2 cellular contexts compared by ENCODE assay signal in genomic region chr12:122861586-122861970, GRCh38.
A peak's percentile ranks its signal among the peaks of the same experiment; 100 is the strongest.
TF ChIP-seq lines count a peak whose summit lies in the region.

No MANE protein-coding gene starts in this region.

TF ChIP-seq in K562, 482 proteins besides CTCF, POLR2A, EP300 and RAD21:
- TF ChIP-seq POLR2AphosphoS2 (IDR thresholded peaks at IDR 0.05; ENCODE audit: low read length) = peak; percentile 12; the same call in 1 of the 2 replicates
- TF ChIP-seq, protein P1, sequence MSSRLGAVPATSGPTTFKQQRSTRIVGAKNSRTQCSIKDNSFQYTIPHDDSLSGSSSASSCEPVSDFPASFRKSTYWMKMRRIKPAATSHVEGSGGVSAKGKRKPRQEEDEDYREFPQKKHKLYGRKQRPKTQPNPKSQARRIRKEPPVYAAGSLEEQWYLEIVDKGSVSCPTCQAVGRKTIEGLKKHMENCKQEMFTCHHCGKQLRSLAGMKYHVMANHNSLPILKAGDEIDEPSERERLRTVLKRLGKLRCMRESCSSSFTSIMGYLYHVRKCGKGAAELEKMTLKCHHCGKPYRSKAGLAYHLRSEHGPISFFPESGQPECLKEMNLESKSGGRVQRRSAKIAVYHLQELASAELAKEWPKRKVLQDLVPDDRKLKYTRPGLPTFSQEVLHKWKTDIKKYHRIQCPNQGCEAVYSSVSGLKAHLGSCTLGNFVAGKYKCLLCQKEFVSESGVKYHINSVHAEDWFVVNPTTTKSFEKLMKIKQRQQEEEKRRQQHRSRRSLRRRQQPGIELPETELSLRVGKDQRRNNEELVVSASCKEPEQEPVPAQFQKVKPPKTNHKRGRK (tag; IDR thresholded peaks at IDR 0.05) = no peak
- peak; percentile 40; the same call in 1 of the 2 replicates for TF ChIP-seq POLR2G (IDR thresholded peaks at IDR 0.05; ENCODE audit: low read depth, low read length)
- no peak for TF ChIP-seq HDAC1 (IDR thresholded peaks at IDR 0.05)

TF ChIP-seq in HepG2, 621 proteins besides CTCF, POLR2A, EP300 and RAD21:
- TF ChIP-seq HNRNPH1 (optimal IDR thresholded peaks at IDR 0.05; ENCODE audit: low read depth, low read length) (no peak), NRL (CRISPR knock-in tag; IDR thresholded peaks at IDR 0.05; ENCODE audit: borderline replicate concordance) (no peak), HES4 (CRISPR knock-in tag; IDR thresholded peaks at IDR 0.05; ENCODE audit: borderline replicate concordance) (no peak), ZNF142 (CRISPR knock-in tag; IDR thresholded peaks at IDR 0.05) (no peak), MYNN (CRISPR knock-in tag; IDR thresholded peaks at IDR 0.05; ENCODE audit: low read depth) (no peak), ZSCAN30 (CRISPR knock-in tag; IDR thresholded peaks at IDR 0.05) (no peak), ZBTB39 (CRISPR knock-in tag; IDR thresholded peaks at IDR 0.05) (no peak), PCBP1 (IDR thresholded peaks at IDR 0.05; ENCODE audit: borderline replicate concordance, low read depth, low read length) (no peak)
